ENCODE assay signal across 13 cellular contexts in genomic region chr10:117547301-117548153, GRCh38. TPM values are rescaled to one million over a fixed set of nuclear protein-coding genes. Genes with fewer than 3 reads are reported as not detected.
DNase-seq lines count a peak whose midpoint lies in the region; ATAC-seq and TF ChIP-seq lines count a peak whose summit lies in the region.
"Had no signal": no experiment of that assay in that cellular context is flagged by ENCODE, and none has a peak within 500 bp of the region (broad histone marks: within the 10 kb centered on the region; RNA-seq: fewer than 3 reads in every experiment).

No MANE protein-coding gene starts in this region.

- H3K4me1 ChIP-seq in iPS-18a (ENCODE audit: control insufficient read depth, low read depth, low read length) (peaks cover 19% of the 10 kb centered on the region), skeletal muscle tissue (ENCODE audit: control insufficient read depth in 3 of 3, insufficient read depth in 3 of 3, low read length in 3 of 3) (peaks cover 20 to 39% (median 24%) of the 10 kb centered on the region in 3 donors), left ventricle myocardium inferior (peaks cover 47% of the 10 kb centered on the region), HAP-1 (no peaks in the 10 kb centered on the region)

- H3K9ac ChIP-seq in iPS-18a (ENCODE audit: low read length) (no peak overlapping the region), skeletal muscle tissue (ENCODE audit: low read depth in 1 of 3, low read length in 3 of 3) (peak overlapping the region in 2 of 3 donors; percentile 23 to 85)

- no peak for TF ChIP-seq CTCF in left ventricle myocardium inferior (IDR thresholded peaks at IDR 0.05; ENCODE audit: borderline replicate concordance)

- H3K36me3 ChIP-seq in iPS-18a (ENCODE audit: control insufficient read depth, low read depth, low read length) (no peaks in the 10 kb centered on the region), skeletal muscle tissue (ENCODE audit: control insufficient read depth in 3 of 3, insufficient read depth in 3 of 3, low read length in 3 of 3) (no peaks in the 10 kb centered on the region), left ventricle myocardium inferior (no peaks in the 10 kb centered on the region), HAP-1 (replicated peaks) (no peaks in the 10 kb centered on the region)
- H3K36me3 ChIP-seq: heart left ventricle, lower lobe of right lung, WERI-Rb-1 had no signal

- DNase-seq in GM03348 (ENCODE audit: low spot score) (peak; percentile 52), left ventricle myocardium inferior (no peak), HAP-1 (ENCODE audit: low spot score in 2 of 2) (no peak), NOMO-1 (lab: John Stamatoyannopoulos, UW; ENCODE audit: unreplicated experiment in 2 of 2) (no peak)
- DNase-seq: activated CD8-positive, alpha-beta memory T cell treated with anti-CD3 and anti-CD28 coated beads, Interleukin-2, amount 50 U/mL, for 48 hours; CD4-positive, CD25-positive, alpha-beta regulatory T cell; heart left ventricle; lower lobe of right lung; WERI-Rb-1 had no signal

- H3K4me3 ChIP-seq in iPS-18a (ENCODE audit: low read length) (peak overlapping the region; percentile 16), skeletal muscle tissue (ENCODE audit: low read length in 3 of 3) (peak overlapping the region in 1 of 3 donors; percentile 22), left ventricle myocardium inferior (no peak overlapping the region), HAP-1 (no peak overlapping the region)
- H3K4me3 ChIP-seq: heart left ventricle, lower lobe of right lung had no signal

- H3K27me3 ChIP-seq in iPS-18a (ENCODE audit: control insufficient read depth, insufficient read depth, low read length): peaks cover 100% of the 10 kb centered on the region
- H3K27me3 ChIP-seq in skeletal muscle tissue (ENCODE audit: control insufficient read depth in 3 of 3, insufficient read depth in 3 of 3, low read length in 3 of 3): peaks cover 80 to 94% (median 84%) of the 10 kb centered on the region in 3 donors
- peaks cover 100% of the 10 kb centered on the region for H3K27me3 ChIP-seq in left ventricle myocardium inferior (ENCODE audit: low read depth)
- H3K27me3 ChIP-seq in HAP-1 (ENCODE audit: low read depth): peaks cover 4% of the 10 kb centered on the region; the same call in 1 of the 2 replicates

- intact Hi-C loops in left ventricle myocardium inferior (cut with micrococcal nuclease): no loop called here

- H3K9me3 ChIP-seq in iPS-18a (ENCODE audit: control insufficient read depth, low read depth, low read length) (no peaks in the 10 kb centered on the region), skeletal muscle tissue (ENCODE audit: control insufficient read depth in 3 of 3, low read length in 3 of 3) (no peaks in the 10 kb centered on the region), left ventricle myocardium inferior (replicated peaks) (no peaks in the 10 kb centered on the region), HAP-1 (no peaks in the 10 kb centered on the region)
- H3K9me3 ChIP-seq: heart left ventricle, lower lobe of right lung had no signal

- H3K27ac ChIP-seq in iPS-18a (ENCODE audit: low read length) (no peak overlapping the region), skeletal muscle tissue (ENCODE audit: low read depth, low read length) (no peak overlapping the region), left ventricle myocardium inferior (replicated peaks) (no peak overlapping the region)
- H3K27ac ChIP-seq: heart left ventricle, lower lobe of right lung, WERI-Rb-1 had no signal

- in situ Hi-C loops in HAP-1 (cut with MboI; ENCODE audit: low sequenced_read_pairs): no loop called here

- ATAC-seq in SK-N-SH treated with all-trans-retinoic acid at 6 μM for 48 hours (peak; percentile 12; the same call in 2 of the 3 replicates), HG03520 (IDR thresholded peaks at IDR 0.05; ENCODE audit: unreplicated experiment) (no peak)
- ATAC-seq: heart left ventricle, lower lobe of right lung had no signal

TF ChIP-seq in SK-N-SH treated with all-trans-retinoic acid at 6 μM for 48 hours, 23 proteins besides CTCF, POLR2A, EP300 and RAD21:
- no peak for TF ChIP-seq PPARA (CRISPR knock-in tag; IDR thresholded peaks at IDR 0.05; ENCODE audit: borderline replicate concordance)
- no peak for TF ChIP-seq ZNF565 (CRISPR knock-in tag; conservative IDR thresholded peaks at IDR 0.05; ENCODE audit: low read depth)
- no peak for TF ChIP-seq POU6F1 (CRISPR knock-in tag; IDR thresholded peaks at IDR 0.05; ENCODE audit: borderline replicate concordance, low read depth)
- TF ChIP-seq TCF4 (CRISPR knock-in tag; IDR thresholded peaks at IDR 0.05; ENCODE audit: borderline replicate concordance): no peak
- TF ChIP-seq ISL1 (CRISPR knock-in tag; IDR thresholded peaks at IDR 0.05): no peak
- TF ChIP-seq TSHZ2 (CRISPR knock-in tag; IDR thresholded peaks at IDR 0.05): no peak

RNA-seq across cellular contexts. Expression of gene EMX2, which starts 5.0 kb away (rescaled TPM):
- total RNA-seq in skeletal muscle tissue (2.1 TPM), left ventricle myocardium inferior (0.25 TPM)
- total RNA-seq: CD4-positive, CD25-positive, alpha-beta regulatory T cell; lower lobe of right lung had no signal
